22 cellular contexts compared by ENCODE assay signal in genomic region chr6:1104988-1105670, GRCh38.
"Had no signal": no experiment of that assay in that cellular context is flagged by ENCODE, and none has a peak within 500 bp of the region (broad histone marks: within the 10 kb centered on the region; RNA-seq: fewer than 3 reads in every experiment).

No MANE protein-coding gene starts in this region.

- H3K27me3 ChIP-seq: pancreas, tibial nerve, upper lobe of right lung, vagina had no signal

- H3K9me3 Mint-ChIP-seq: effector memory CD8-positive, alpha-beta T cell; immature natural killer cell; natural killer cell treated with Interleukin-12 subunit alpha and Interleukin-12 subunit beta and Interleukin-15 and Interleukin-18, amount 100 ng/mL, for 72 hours; stimulated activated naive CD8-positive, alpha-beta T cell treated with anti-CD3 and anti-CD28 coated beads, Interleukin-15, Interleukin-2, amounts not matched to agents 100 ng/mL and 50 ng/mL, for 24 hours had no signal

- H3K4me3 ChIP-seq: heart left ventricle, pancreas, spleen, tibial nerve, upper lobe of right lung, vagina had no signal

- DNase-seq: effector memory CD8-positive, alpha-beta T cell; foreskin melanocyte; heart left ventricle; hippocampal formation; immature natural killer cell; midbrain; occipital lobe; pancreas; spleen; stimulated activated CD4-positive, alpha-beta T cell treated with anti-CD3 and anti-CD28 coated beads, Interleukin-15, amount 100 ng/mL, for 24 hours; stimulated activated CD4-positive, alpha-beta T cell treated with anti-CD3 and anti-CD28 coated beads, Interleukin-1b, Interleukin-23, amount 100 ng/mL, for 48 hours; stimulated activated CD4-positive, alpha-beta T cell treated with anti-CD3 and anti-CD28 coated beads, Interleukin-4, amount 100 ng/mL, for 24 hours; upper lobe of right lung had no signal

- H3K4me1 ChIP-seq: pancreas, spleen, tibial nerve, upper lobe of right lung had no signal

- H3K4me1 Mint-ChIP-seq: immature natural killer cell; memory B cell; stimulated activated memory B cell treated with anti-CD40 and anti-IgM and Interleukin-4, amounts not matched to agents 10 μg/mL and 1 μg/mL and 100 μg/mL, for 72 hours had no signal

- H3K36me3 ChIP-seq: heart left ventricle, pancreas, spleen, tibial nerve, upper lobe of right lung, vagina had no signal

- H3K4me3 Mint-ChIP-seq: effector memory CD8-positive, alpha-beta T cell; immature natural killer cell; memory B cell; natural killer cell treated with Interleukin-12 subunit alpha and Interleukin-12 subunit beta and Interleukin-15 and Interleukin-18, amount 100 ng/mL, for 72 hours; stimulated activated memory B cell treated with anti-CD40 and anti-IgM and Interleukin-4, amounts not matched to agents 10 μg/mL and 1 μg/mL and 100 μg/mL, for 72 hours; stimulated activated naive CD8-positive, alpha-beta T cell treated with anti-CD3 and anti-CD28 coated beads, Interleukin-15, Interleukin-2, amounts not matched to agents 100 ng/mL and 50 ng/mL, for 24 hours had no signal

- H3K36me3 Mint-ChIP-seq: immature natural killer cell; memory B cell; natural killer cell treated with Interleukin-12 subunit alpha and Interleukin-12 subunit beta and Interleukin-15 and Interleukin-18, amount 100 ng/mL, for 72 hours; stimulated activated memory B cell treated with anti-CD40 and anti-IgM and Interleukin-4, amounts not matched to agents 10 μg/mL and 1 μg/mL and 100 μg/mL, for 72 hours had no signal

- ATAC-seq: effector memory CD8-positive, alpha-beta T cell; heart left ventricle; left lobe of liver; natural killer cell treated with Interleukin-12 subunit alpha and Interleukin-12 subunit beta and Interleukin-15 and Interleukin-18, amount 100 ng/mL, for 72 hours; pancreas; sciatic nerve; stimulated activated memory B cell treated with anti-CD40 and anti-IgM and Interleukin-4, amounts not matched to agents 10 μg/mL and 1 μg/mL and 100 μg/mL, for 72 hours; upper lobe of right lung had no signal

- H3K27ac Mint-ChIP-seq: effector memory CD8-positive, alpha-beta T cell; immature natural killer cell; memory B cell; natural killer cell treated with Interleukin-12 subunit alpha and Interleukin-12 subunit beta and Interleukin-15 and Interleukin-18, amount 100 ng/mL, for 72 hours; progenitor cell of endocrine pancreas; stimulated activated memory B cell treated with anti-CD40 and anti-IgM and Interleukin-4, amounts not matched to agents 10 μg/mL and 1 μg/mL and 100 μg/mL, for 72 hours; stimulated activated naive CD8-positive, alpha-beta T cell treated with anti-CD3 and anti-CD28 coated beads, Interleukin-15, Interleukin-2, amounts not matched to agents 100 ng/mL and 50 ng/mL, for 24 hours had no signal

- H3K9me3 ChIP-seq: pancreas, upper lobe of right lung, vagina had no signal

- H3K27ac ChIP-seq: heart left ventricle, pancreas, spleen, tibial nerve, upper lobe of right lung, vagina had no signal

- FAIRE-seq: pancreas had no signal
